Comparison of ENCODE assay signal across 15 cellular contexts in the genomic region with DNA sequence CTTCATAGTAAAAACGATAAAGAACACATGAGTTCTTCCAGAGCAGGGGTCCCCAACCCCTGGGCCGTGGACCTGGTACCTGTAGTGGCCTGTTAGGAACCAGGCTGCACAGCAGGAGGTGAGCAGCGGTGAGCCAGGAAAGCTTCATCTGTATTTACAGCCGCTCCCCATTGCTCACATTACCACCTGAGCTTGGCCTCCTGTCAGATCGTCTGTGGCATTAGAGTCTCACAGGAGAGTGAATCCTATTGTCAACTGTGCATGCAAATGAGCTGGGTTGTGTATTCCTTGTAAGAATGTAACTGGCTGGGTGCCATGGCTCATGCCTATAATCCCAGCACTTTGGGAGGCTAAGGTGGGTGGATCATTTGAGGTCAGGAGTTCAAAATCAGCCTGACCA.
DNase-seq lines count a peak whose midpoint lies in the region; ATAC-seq and TF ChIP-seq lines count a peak whose summit lies in the region.
"Had no signal": no experiment of that assay in that cellular context is flagged by ENCODE, and none has a peak within 500 bp of the region (broad histone marks: within the 10 kb centered on the region; RNA-seq: fewer than 3 reads in every experiment).

No MANE protein-coding gene starts in this region.

- no peak overlapping the region for H3K27ac Mint-ChIP-seq in endodermal cell
- H3K27ac Mint-ChIP-seq in activated CD8-positive, alpha-beta memory T cell treated with anti-CD3 and anti-CD28 coated beads, Interleukin-2, amount 10 ng/mL, durations not matched to agents 7 days and 5 days = no peak overlapping the region
- H3K27ac Mint-ChIP-seq: CD4-positive, alpha-beta memory T cell; HFFc6 had no signal

- no peaks in the 10 kb centered on the region for H3K27me3 ChIP-seq in endodermal cell (ENCODE audit: control insufficient read depth, insufficient read depth, low read length, poor library complexity, severe bottlenecking)
- H3K27me3 ChIP-seq: BE2C had no signal

- no peaks in the 10 kb centered on the region for H3K4me1 Mint-ChIP-seq in endodermal cell
- no peaks in the 10 kb centered on the region for H3K4me1 Mint-ChIP-seq in activated CD8-positive, alpha-beta memory T cell treated with anti-CD3 and anti-CD28 coated beads, Interleukin-2, amount 10 ng/mL, durations not matched to agents 7 days and 5 days
- H3K4me1 Mint-ChIP-seq: CD4-positive, alpha-beta memory T cell had no signal

- WGBS in endodermal cell (ENCODE audit: insufficient coverage in 1 of 2, insufficient read length in 1 of 2), 2 experiments = 82 to 86% methylated on average over 5 of the region's 5 CpGs

- no peak overlapping the region for H3K4me3 Mint-ChIP-seq in endodermal cell
- no peak overlapping the region for H3K4me3 Mint-ChIP-seq in activated CD8-positive, alpha-beta memory T cell treated with anti-CD3 and anti-CD28 coated beads, Interleukin-2, amount 10 ng/mL, durations not matched to agents 7 days and 5 days
- H3K4me3 Mint-ChIP-seq: CD4-positive, alpha-beta memory T cell; HFFc6 had no signal

- DNase-seq in NCI-H82 (lab: John Stamatoyannopoulos, UW) (peak; percentile 39), NCI-H82 treated with DMSO at 0.1 percent for 48 hours (lab: John Stamatoyannopoulos, UW; ENCODE audit: unreplicated experiment) (no peak), NCI-H69 (lab: John Stamatoyannopoulos, UW) (peak; percentile 11), endodermal cell (peak; percentile 69)
- no peak for DNase-seq in activated CD8-positive, alpha-beta memory T cell treated with anti-CD3 and anti-CD28 coated beads, Interleukin-2, amount 10 ng/mL, durations not matched to agents 7 days and 5 days
- DNase-seq: BE2C, COR-L47, GOT3, HFFc6 had no signal

- H3K4me3 ChIP-seq in endodermal cell (ENCODE audit: low read length) = peak overlapping the region; percentile 22
- H3K4me3 ChIP-seq: A549, HAP-1 had no signal

- peaks cover 7% of the 10 kb centered on the region for H3K9me3 Mint-ChIP-seq in endodermal cell
- H3K9me3 Mint-ChIP-seq in activated CD8-positive, alpha-beta memory T cell treated with anti-CD3 and anti-CD28 coated beads, Interleukin-2, amount 10 ng/mL, durations not matched to agents 7 days and 5 days (ENCODE audit: low read depth) = peaks cover 7% of the 10 kb centered on the region

- no peak overlapping the region for H3K9ac ChIP-seq in endodermal cell (ENCODE audit: extremely low read depth, low read length, poor library complexity, severe bottlenecking)

- no peak for ATAC-seq in activated CD8-positive, alpha-beta memory T cell treated with anti-CD3 and anti-CD28 coated beads, Interleukin-2, amount 10 ng/mL, durations not matched to agents 7 days and 5 days
- no peak for ATAC-seq in GM19455 (IDR thresholded peaks at IDR 0.05; ENCODE audit: unreplicated experiment)
- ATAC-seq: A549 had no signal

- no peaks in the 10 kb centered on the region for H3K27me3 Mint-ChIP-seq in endodermal cell (ENCODE audit: insufficient read depth)
- no peaks in the 10 kb centered on the region for H3K27me3 Mint-ChIP-seq in activated CD8-positive, alpha-beta memory T cell treated with anti-CD3 and anti-CD28 coated beads, Interleukin-2, amount 10 ng/mL, durations not matched to agents 7 days and 5 days
- H3K27me3 Mint-ChIP-seq: CD4-positive, alpha-beta memory T cell had no signal

- TF ChIP-seq CTCF in endodermal cell (conservative IDR thresholded peaks at IDR 0.05) = no peak

- H3K4me1 ChIP-seq in endodermal cell (ENCODE audit: control insufficient read depth, insufficient read depth, low read length) = no peaks in the 10 kb centered on the region
- H3K4me1 ChIP-seq: A549, BE2C, HAP-1 had no signal

- H3K9me3 ChIP-seq in endodermal cell (ENCODE audit: control insufficient read depth, low read length) = peaks cover 7% of the 10 kb centered on the region
- H3K9me3 ChIP-seq: A549, BE2C, HAP-1 had no signal

- no peaks in the 10 kb centered on the region for H3K36me3 ChIP-seq in endodermal cell (ENCODE audit: control insufficient read depth, insufficient read depth, low read length)
- H3K36me3 ChIP-seq: BE2C, HAP-1 had no signal

- no peak overlapping the region for H3K27ac ChIP-seq in endodermal cell (ENCODE audit: low read depth, low read length)
- H3K27ac ChIP-seq: A549, C4-2B, HL-60 had no signal

- CTCF ChIA-PET in activated CD8-positive, alpha-beta memory T cell treated with anti-CD3 and anti-CD28 coated beads, Interleukin-2, amount 10 ng/mL, durations not matched to agents 7 days and 5 days (lab: Charles Lee) = no interaction called here

- no peaks in the 10 kb centered on the region for H3K36me3 Mint-ChIP-seq in endodermal cell (ENCODE audit: low read depth)
- H3K36me3 Mint-ChIP-seq in activated CD8-positive, alpha-beta memory T cell treated with anti-CD3 and anti-CD28 coated beads, Interleukin-2, amount 10 ng/mL, durations not matched to agents 7 days and 5 days = no peaks in the 10 kb centered on the region
- H3K36me3 Mint-ChIP-seq: CD4-positive, alpha-beta memory T cell had no signal

Comparison
In these comparisons a context has a peak if more than half of its experiments do, and no peak if none do; other contexts are left out.
1. DNase-seq: peak in NCI-H82 (single experiment), NCI-H69 (single experiment) and endodermal cell (single experiment); none in NCI-H82 treated with DMSO at 0.1 percent for 48 hours (single experiment) and activated CD8-positive, alpha-beta memory T cell treated with anti-CD3 and anti-CD28 coated beads, Interleukin-2, amount 10 ng/mL, durations not matched to agents 7 days and 5 days (single experiment).